ENCODE assay signal across 15 cellular contexts in the genomic region with DNA sequence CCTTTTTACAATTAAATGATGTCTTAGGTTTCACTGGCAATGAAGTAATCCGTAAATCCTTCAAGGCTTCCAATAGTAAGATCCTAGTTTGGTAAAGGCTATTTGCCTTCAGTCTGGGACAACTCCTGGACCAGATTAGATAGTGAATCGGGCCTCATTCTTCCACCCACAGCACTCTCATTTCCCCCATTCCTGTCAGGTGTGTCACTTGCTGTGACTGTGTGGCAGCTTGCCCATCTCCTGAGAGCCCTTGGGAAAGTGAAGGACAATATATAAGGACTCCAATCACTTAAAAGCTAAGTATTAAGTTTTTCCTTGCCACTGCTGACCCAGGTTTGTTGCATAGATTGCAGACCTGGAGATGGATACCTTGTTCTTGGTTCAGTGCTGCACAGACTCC. TPM values are rescaled to one million over a fixed set of nuclear protein-coding genes. Genes with fewer than 3 reads are reported as not detected.
DNase-seq lines count a peak whose midpoint lies in the region; ATAC-seq and TF ChIP-seq lines count a peak whose summit lies in the region.
"Had no signal": no experiment of that assay in that cellular context is flagged by ENCODE, and none has a peak within 500 bp of the region (broad histone marks: within the 10 kb centered on the region; RNA-seq: fewer than 3 reads in every experiment).

No MANE protein-coding gene starts in this region.

- TF ChIP-seq POLR2A in breast epithelium (IDR thresholded peaks at IDR 0.05), result no peak

- H3K27ac ChIP-seq in breast epithelium, result peak overlapping the region; percentile 67 to 88

- TF ChIP-seq RAD21 in Ishikawa (IDR thresholded peaks at IDR 0.05; ENCODE audit: low read depth), result no peak

- no peak for ATAC-seq in HG03097 (IDR thresholded peaks at IDR 0.05; ENCODE audit: low FRiP score, unreplicated experiment)
- ATAC-seq: activated T-cell treated with anti-CD3 and anti-CD28 coated beads, Interleukin-2, amount 50 U/mL, for 4 hours; T-helper 17 cell had no signal

- no peak for TF ChIP-seq CTCF in breast epithelium (IDR thresholded peaks at IDR 0.05)

- no peaks in the 10 kb centered on the region for H3K9me3 ChIP-seq in breast epithelium

- TF ChIP-seq EP300 in Ishikawa (IDR thresholded peaks at IDR 0.05; ENCODE audit: borderline replicate concordance), result no peak

- intact Hi-C loops in breast epithelium (cut with DNase I; ENCODE audit: low total_unique reads), result loop anchor here (10.0 kb wide), 1 partner anchor 181 kb away; no protein-coding TSS in a partner anchor

- peaks cover 0 to 22% of the 10 kb centered on the region in 2 donors for H3K4me1 ChIP-seq in breast epithelium

- DNase-seq in AG08395 (ENCODE audit: low spot score) (peak; percentile 35), breast epithelium (ENCODE audit: low spot score in 2 of 2) (peak; percentile 64 to 77), mucosa of gallbladder (ENCODE audit: low spot score) (peak; percentile 43), NCI-H69 (lab: John Stamatoyannopoulos, UW) (no peak), cerebellar nuclear complex (lab: John Stamatoyannopoulos, UW) (no peak)
- no peak for DNase-seq in activated T-cell treated with anti-CD3 and anti-CD28 coated beads, Interleukin-2, amount 50 U/mL, for 48 hours
- DNase-seq: activated CD4-positive, alpha-beta T cell treated with anti-CD3 and anti-CD28 coated beads, Interleukin-2, amount 10 ng/mL, durations not matched to agents 24 days and 14 days; activated T-cell treated with anti-CD3 and anti-CD28 coated beads, Interleukin-2, amount 50 U/mL, for 4 hours; anterior cingulate cortex; DMS153; endodermal cell; head of caudate nucleus; T-helper 17 cell had no signal

- H3K27me3 ChIP-seq in breast epithelium, result no peaks in the 10 kb centered on the region

- no peaks in the 10 kb centered on the region for H3K36me3 ChIP-seq in breast epithelium

- peak overlapping the region in 1 of 3 donors; percentile 5 for H3K4me3 ChIP-seq in breast epithelium

TF ChIP-seq in Ishikawa, 13 proteins besides CTCF, POLR2A, EP300 and RAD21:
- no peak for TF ChIP-seq USF1 (IDR thresholded peaks at IDR 0.05)
- peak; percentile 37; the same call in 1 of the 2 replicates for TF ChIP-seq NFIC (IDR thresholded peaks at IDR 0.05)
- no peak for TF ChIP-seq EGR1 (IDR thresholded peaks at IDR 0.05)
- TF ChIP-seq, protein P1, sequence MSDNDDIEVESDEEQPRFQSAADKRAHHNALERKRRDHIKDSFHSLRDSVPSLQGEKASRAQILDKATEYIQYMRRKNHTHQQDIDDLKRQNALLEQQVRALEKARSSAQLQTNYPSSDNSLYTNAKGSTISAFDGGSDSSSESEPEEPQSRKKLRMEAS (IDR thresholded peaks at IDR 0.05), result no peak
- no peak for TF ChIP-seq ZBTB7A (IDR thresholded peaks at IDR 0.05; ENCODE audit: low read depth)
- 0 out of 2 replicates have a peak, but pooled peaks have one; percentile 27 for TF ChIP-seq TEAD4 (IDR thresholded peaks at IDR 0.05)
TF ChIP-seq in Ishikawa: peak in this region for 2.

RNA-seq across cellular contexts. Expression of gene GASK1B, which starts 3.3 kb away (rescaled TPM):
- 10 to 100 TPM; 69.3 to 71.1 (median 70.4) TPM for total RNA-seq in breast epithelium
- total RNA-seq in mucosa of gallbladder, result 27.0 TPM
- total RNA-seq: activated CD4-positive, alpha-beta T cell treated with anti-CD3 and anti-CD28 coated beads, Interleukin-2, amount 10 ng/mL, durations not matched to agents 24 days and 14 days had no signal

RNA-seq across cellular contexts. Expression of gene TMEM144, which starts 34.2 kb away (rescaled TPM):
- 10 to 100 TPM; 14.7 to 50.1 (median 44.2) TPM for total RNA-seq in breast epithelium
- 18.3 TPM for total RNA-seq in mucosa of gallbladder
- total RNA-seq: activated CD4-positive, alpha-beta T cell treated with anti-CD3 and anti-CD28 coated beads, Interleukin-2, amount 10 ng/mL, durations not matched to agents 24 days and 14 days had no signal

Comparison
In these comparisons a context has a peak if more than half of its experiments do, and no peak if none do; other contexts are left out.
1. DNase-seq: peak in AG08395 (single experiment), breast epithelium (2 of 2) and mucosa of gallbladder (single experiment); none in NCI-H69 (single experiment), cerebellar nuclear complex (0 of 2) and activated T-cell treated with anti-CD3 and anti-CD28 coated beads, Interleukin-2, amount 50 U/mL, for 48 hours (0 of 2).